Comparison of ENCODE assay signal across 18 cellular contexts in genomic region chr3:197524128-197524527, GRCh38.
"Had no signal": no experiment of that assay in that cellular context is flagged by ENCODE, and none has a peak within 500 bp of the region (broad histone marks: within the 10 kb centered on the region; RNA-seq: fewer than 3 reads in every experiment).

No MANE protein-coding gene starts in this region.

- FAIRE-seq: keratinocyte, pancreas, small intestine, urothelium cell line had no signal

- ATAC-seq: gastroesophageal sphincter, lower lobe of right lung, natural killer cell, pancreas, right cardiac atrium had no signal

- DNase-seq: cortex of kidney; effector CD8-positive, alpha-beta T cell; foreskin fibroblast; immature natural killer cell; left ventricle myocardium inferior; lower lobe of right lung; natural killer cell; nucleus accumbens; small intestine; stimulated activated CD4-positive, alpha-beta T cell treated with anti-CD3 and anti-CD28 coated beads, Interleukin-12 subunit alpha, Interleukin-12 subunit beta, amount 100 ng/mL, for 4 hours; stimulated activated naive CD4-positive, alpha-beta T cell had no signal

- H3K9me3 ChIP-seq: esophagus muscularis mucosa, gastroesophageal sphincter, left ventricle myocardium inferior, lower lobe of right lung, pancreas had no signal

- H3K36me3 ChIP-seq: left ventricle myocardium inferior, pancreas had no signal

- H3K4me3 ChIP-seq: dorsolateral prefrontal cortex, esophagus muscularis mucosa, gastroesophageal sphincter, left ventricle myocardium inferior, lower lobe of right lung, pancreas had no signal

- H3K27me3 ChIP-seq: dorsolateral prefrontal cortex, esophagus muscularis mucosa, gastroesophageal sphincter, pancreas had no signal

- H3K4me1 ChIP-seq: esophagus muscularis mucosa, gastroesophageal sphincter, left ventricle myocardium inferior, lower lobe of right lung, pancreas had no signal

- H3K27ac ChIP-seq: esophagus muscularis mucosa, gastroesophageal sphincter, left ventricle myocardium inferior, lower lobe of right lung, pancreas had no signal
